ENCODE assay signal across 1 cellular context in the genomic region with DNA sequence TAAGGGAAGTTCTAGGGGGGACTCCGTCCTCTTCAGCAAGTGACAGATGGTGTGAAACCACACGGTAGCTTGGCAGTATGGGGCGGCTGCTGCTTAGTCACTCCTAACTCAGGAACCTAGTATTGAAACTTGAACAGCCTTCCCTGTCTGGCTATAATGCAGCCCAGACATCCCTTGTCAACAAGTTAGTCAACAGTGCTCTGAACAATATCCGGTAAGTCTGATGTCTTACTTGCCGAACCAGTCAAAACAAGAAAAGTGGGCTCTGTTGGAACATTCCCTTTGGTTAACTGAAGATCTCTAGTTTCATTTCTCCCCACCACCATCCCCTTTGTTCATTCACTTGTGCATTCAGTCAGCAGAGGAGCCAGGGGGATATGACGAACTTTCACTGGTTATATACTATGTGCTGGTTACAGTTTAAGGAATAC.
TF ChIP-seq lines count a peak whose summit lies in the region.

No MANE protein-coding gene starts in this region.

TF ChIP-seq in GM12878, 131 proteins besides CTCF, POLR2A, EP300 and RAD21 (continued from another document):
- TF ChIP-seq, protein P1, sequence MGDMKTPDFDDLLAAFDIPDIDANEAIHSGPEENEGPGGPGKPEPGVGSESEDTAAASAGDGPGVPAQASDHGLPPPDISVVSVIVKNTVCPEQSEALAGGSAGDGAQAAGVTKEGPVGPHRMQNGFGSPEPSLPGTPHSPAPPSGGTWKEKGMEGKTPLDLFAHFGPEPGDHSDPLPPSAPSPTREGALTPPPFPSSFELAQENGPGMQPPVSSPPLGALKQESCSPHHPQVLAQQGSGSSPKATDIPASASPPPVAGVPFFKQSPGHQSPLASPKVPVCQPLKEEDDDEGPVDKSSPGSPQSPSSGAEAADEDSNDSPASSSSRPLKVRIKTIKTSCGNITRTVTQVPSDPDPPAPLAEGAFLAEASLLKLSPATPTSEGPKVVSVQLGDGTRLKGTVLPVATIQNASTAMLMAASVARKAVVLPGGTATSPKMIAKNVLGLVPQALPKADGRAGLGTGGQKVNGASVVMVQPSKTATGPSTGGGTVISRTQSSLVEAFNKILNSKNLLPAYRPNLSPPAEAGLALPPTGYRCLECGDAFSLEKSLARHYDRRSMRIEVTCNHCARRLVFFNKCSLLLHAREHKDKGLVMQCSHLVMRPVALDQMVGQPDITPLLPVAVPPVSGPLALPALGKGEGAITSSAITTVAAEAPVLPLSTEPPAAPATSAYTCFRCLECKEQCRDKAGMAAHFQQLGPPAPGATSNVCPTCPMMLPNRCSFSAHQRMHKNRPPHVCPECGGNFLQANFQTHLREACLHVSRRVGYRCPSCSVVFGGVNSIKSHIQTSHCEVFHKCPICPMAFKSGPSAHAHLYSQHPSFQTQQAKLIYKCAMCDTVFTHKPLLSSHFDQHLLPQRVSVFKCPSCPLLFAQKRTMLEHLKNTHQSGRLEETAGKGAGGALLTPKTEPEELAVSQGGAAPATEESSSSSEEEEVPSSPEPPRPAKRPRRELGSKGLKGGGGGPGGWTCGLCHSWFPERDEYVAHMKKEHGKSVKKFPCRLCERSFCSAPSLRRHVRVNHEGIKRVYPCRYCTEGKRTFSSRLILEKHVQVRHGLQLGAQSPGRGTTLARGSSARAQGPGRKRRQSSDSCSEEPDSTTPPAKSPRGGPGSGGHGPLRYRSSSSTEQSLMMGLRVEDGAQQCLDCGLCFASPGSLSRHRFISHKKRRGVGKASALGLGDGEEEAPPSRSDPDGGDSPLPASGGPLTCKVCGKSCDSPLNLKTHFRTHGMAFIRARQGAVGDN (IDR thresholded peaks at IDR 0.05): no peak
- peak; percentile 78 for TF ChIP-seq BCL11A (IDR thresholded peaks at IDR 0.05; ENCODE audit: low read depth, low read length)
- peak; percentile 70 for TF ChIP-seq CREB1 (IDR thresholded peaks at IDR 0.05; ENCODE audit: low read depth)
- no peak for TF ChIP-seq STAT1 (conservative IDR thresholded peaks at IDR 0.05)
- TF ChIP-seq SUZ12 (IDR thresholded peaks at IDR 0.05; ENCODE audit: unreplicated experiment): no peak
- peak in 1 of 2 experiments; percentile 81; a peak in 2 of 4 replicates for TF ChIP-seq CEBPB (IDR thresholded peaks at IDR 0.05; ENCODE audit: borderline replicate concordance in 1 of 2, low read depth in 2 of 2, low read length in 2 of 2)
- TF ChIP-seq SREBF1 (IDR thresholded peaks at IDR 0.05; ENCODE audit: low read length): no peak
- TF ChIP-seq GABPA (IDR thresholded peaks at IDR 0.05; ENCODE audit: low read depth): peak; percentile 71
- TF ChIP-seq MXI1 (IDR thresholded peaks at IDR 0.05; ENCODE audit: low read depth, low read length): no peak
- TF ChIP-seq NBN (IDR thresholded peaks at IDR 0.05): peak; percentile 92; the same call in 1 of the 2 replicates
- TF ChIP-seq NRF1 (conservative IDR thresholded peaks at IDR 0.05; ENCODE audit: low read depth, low read length): no peak
- TF ChIP-seq, protein P2, sequence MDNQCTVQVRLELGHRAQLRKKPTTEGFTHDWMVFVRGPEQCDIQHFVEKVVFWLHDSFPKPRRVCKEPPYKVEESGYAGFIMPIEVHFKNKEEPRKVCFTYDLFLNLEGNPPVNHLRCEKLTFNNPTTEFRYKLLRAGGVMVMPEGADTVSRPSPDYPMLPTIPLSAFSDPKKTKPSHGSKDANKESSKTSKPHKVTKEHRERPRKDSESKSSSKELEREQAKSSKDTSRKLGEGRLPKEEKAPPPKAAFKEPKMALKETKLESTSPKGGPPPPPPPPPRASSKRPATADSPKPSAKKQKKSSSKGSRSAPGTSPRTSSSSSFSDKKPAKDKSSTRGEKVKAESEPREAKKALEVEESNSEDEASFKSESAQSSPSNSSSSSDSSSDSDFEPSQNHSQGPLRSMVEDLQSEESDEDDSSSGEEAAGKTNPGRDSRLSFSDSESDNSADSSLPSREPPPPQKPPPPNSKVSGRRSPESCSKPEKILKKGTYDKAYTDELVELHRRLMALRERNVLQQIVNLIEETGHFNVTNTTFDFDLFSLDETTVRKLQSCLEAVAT (IDR thresholded peaks at IDR 0.05): 0 out of 2 replicates have a peak, but pooled peaks have one; percentile 18
- TF ChIP-seq, protein P3, sequence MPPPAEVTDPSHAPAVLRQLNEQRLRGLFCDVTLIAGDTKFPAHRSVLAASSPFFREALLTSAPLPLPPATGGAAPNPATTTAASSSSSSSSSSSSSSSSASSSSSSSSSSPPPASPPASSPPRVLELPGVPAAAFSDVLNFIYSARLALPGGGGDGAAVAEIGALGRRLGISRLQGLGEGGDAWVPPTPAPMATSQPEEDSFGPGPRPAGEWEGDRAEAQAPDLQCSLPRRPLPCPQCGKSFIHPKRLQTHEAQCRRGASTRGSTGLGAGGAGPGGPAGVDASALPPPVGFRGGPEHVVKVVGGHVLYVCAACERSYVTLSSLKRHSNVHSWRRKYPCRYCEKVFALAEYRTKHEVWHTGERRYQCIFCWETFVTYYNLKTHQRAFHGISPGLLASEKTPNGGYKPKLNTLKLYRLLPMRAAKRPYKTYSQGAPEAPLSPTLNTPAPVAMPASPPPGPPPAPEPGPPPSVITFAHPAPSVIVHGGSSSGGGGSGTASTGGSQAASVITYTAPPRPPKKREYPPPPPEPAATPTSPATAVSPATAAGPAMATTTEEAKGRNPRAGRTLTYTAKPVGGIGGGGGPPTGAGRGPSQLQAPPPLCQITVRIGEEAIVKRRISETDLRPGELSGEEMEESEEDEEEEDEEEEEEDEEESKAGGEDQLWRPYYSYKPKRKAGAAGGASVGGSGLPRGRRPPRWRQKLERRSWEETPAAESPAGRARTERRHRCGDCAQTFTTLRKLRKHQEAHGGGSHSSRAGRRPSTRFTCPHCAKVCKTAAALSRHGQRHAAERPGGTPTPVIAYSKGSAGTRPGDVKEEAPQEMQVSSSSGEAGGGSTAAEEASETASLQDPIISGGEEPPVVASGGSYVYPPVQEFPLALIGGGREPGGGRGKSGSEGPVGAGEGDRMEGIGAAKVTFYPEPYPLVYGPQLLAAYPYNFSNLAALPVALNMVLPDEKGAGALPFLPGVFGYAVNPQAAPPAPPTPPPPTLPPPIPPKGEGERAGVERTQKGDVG (CRISPR knock-in tag; IDR thresholded peaks at IDR 0.05): no peak
- peak; percentile 85 for TF ChIP-seq CREM (IDR thresholded peaks at IDR 0.05; ENCODE audit: low read depth)
- no peak for TF ChIP-seq YY1 (IDR thresholded peaks at IDR 0.05; ENCODE audit: low read depth, low read length)
TF ChIP-seq in GM12878: peak in this region for 50.
